ENCODE assay signal across 18 cellular contexts in the genomic region with DNA sequence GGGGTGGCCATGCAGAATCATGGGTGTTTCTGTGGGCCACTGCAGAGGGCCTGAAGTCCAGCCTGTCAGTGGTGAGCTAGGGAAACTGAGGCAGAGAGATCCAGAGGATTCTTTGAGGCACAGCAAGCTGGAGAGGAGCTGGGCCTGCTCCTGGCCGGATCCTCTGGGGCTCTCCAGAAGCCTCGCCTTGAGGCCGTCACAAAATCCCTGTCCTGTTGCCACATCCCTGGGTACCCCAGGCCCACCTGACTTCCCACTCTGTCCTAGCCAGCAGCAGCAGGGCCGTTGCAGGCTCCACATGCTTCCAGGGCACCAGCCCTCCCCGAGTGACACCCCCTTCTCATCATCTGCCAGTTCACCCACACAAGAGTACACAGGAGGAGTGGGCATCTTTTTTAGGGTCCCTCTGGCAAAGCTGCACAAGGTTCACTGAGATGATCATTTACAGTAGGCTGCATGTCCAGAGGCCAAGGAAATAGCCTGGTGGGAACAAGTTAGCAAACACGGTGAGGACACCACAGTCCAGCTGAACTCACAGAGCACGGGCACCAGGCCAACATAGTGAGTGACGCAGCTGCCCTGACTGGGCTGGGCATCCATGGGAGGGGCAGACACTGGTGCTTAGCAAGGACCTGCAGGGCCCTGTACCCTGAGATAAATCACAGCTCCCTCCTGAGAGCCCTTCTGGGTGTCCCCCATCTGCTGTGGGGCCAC. TPM values are rescaled to one million over a fixed set of nuclear protein-coding genes. Genes with fewer than 3 reads are reported as not detected.
DNase-seq lines count a peak whose midpoint lies in the region; ATAC-seq and TF ChIP-seq lines count a peak whose summit lies in the region.
"Had no signal": no experiment of that assay in that cellular context is flagged by ENCODE, and none has a peak within 500 bp of the region (broad histone marks: within the 10 kb centered on the region; RNA-seq: fewer than 3 reads in every experiment).

No MANE protein-coding gene starts in this region.

- intact Hi-C loops in Calu3 (cut with micrococcal nuclease; ENCODE audit: unreplicated experiment): no loop called here

- H3K4me1 Mint-ChIP-seq in Calu3 (ENCODE audit: low read depth, unreplicated experiment): no peaks in the 10 kb centered on the region
- H3K4me1 Mint-ChIP-seq in neural crest cell: peaks cover 12% of the 10 kb centered on the region

- BruUV-seq in Calu3 (replicated peaks; lab: Mats Ljungman, UMichigan): no TSS peak

- DNase-seq in Calu3 (peak; percentile 82), LNCaP clone FGC (ENCODE audit: low read depth) (peak; percentile 92), RPMI7951 (ENCODE audit: low read depth) (peak; percentile 6), neural crest cell (ENCODE audit: low read depth, low spot score) (no peak), NOMO-1 (lab: John Stamatoyannopoulos, UW; ENCODE audit: unreplicated experiment in 2 of 2) (no peak), NCI-H82 (lab: John Stamatoyannopoulos, UW) (no peak), AG08396 (ENCODE audit: low spot score) (no peak)
- DNase-seq: activated naive CD4-positive, alpha-beta T cell treated with anti-CD3 and anti-CD28 coated beads, Interleukin-2, amount 50 U/mL, for 16 hours; central memory CD4-positive, alpha-beta T cell; GOT3; Kasumi-1; NCI-H510A; retina; stimulated activated CD4-positive, alpha-beta T cell treated with anti-CD3 and anti-CD28 coated beads, Interleukin-4, amount 100 ng/mL, for 4 hours; stimulated activated naive CD4-positive, alpha-beta T cell; WERI-Rb-1 had no signal

- H3K4me3 ChIP-seq in LNCaP clone FGC (ENCODE audit: low read depth, low read length): no peak overlapping the region

- H3K9me3 Mint-ChIP-seq in Calu3 (ENCODE audit: low read depth, unreplicated experiment) (no peaks in the 10 kb centered on the region), neural crest cell (no peaks in the 10 kb centered on the region)

- CTCF ChIA-PET in Calu3 (lab: Charles Lee): no interaction called here

- no peak overlapping the region for H3K27ac Mint-ChIP-seq in Calu3 (ENCODE audit: unreplicated experiment)
- peak overlapping the region; percentile 85 for H3K27ac Mint-ChIP-seq in neural crest cell (ENCODE audit: unreplicated experiment)

- no peak for ATAC-seq in HG03521 (IDR thresholded peaks at IDR 0.05; ENCODE audit: unreplicated experiment)

- TF ChIP-seq CTCF in Calu3 (IDR thresholded peaks at IDR 0.05; ENCODE audit: unreplicated experiment) (no peak), LNCaP clone FGC (IDR thresholded peaks at IDR 0.05; ENCODE audit: control insufficient read depth, extremely low read depth, insufficient read depth) (no peak), neural crest cell (conservative IDR thresholded peaks at IDR 0.05) (no peak)

- no peak overlapping the region for H3K4me3 Mint-ChIP-seq in Calu3 (ENCODE audit: low read depth, unreplicated experiment)
- H3K4me3 Mint-ChIP-seq in neural crest cell: no peak overlapping the region

- H3K36me3 Mint-ChIP-seq in Calu3 (ENCODE audit: insufficient read depth, unreplicated experiment) (no peaks in the 10 kb centered on the region), neural crest cell (ENCODE audit: low read depth) (no peaks in the 10 kb centered on the region)

- H3K27me3 Mint-ChIP-seq in Calu3 (ENCODE audit: unreplicated experiment) (peaks cover 80% of the 10 kb centered on the region), neural crest cell (ENCODE audit: low read depth) (peaks cover 19% of the 10 kb centered on the region)

RNA-seq across cellular contexts. Expression of gene TSPEAR, which starts 25.1 kb away (rescaled TPM):
- total RNA-seq in Calu3 (2022): not detected in 2 replicates
- not detected in 2 replicates for total RNA-seq in RPMI7951 (2014; rRNA removed; shearing (Covaris generic))
- not detected in 2 replicates for total RNA-seq in neural crest cell
- total RNA-seq: myocyte had no signal

RNA-seq across cellular contexts. Expression of gene KRTAP10-12, which starts 39.5 kb away (rescaled TPM):
- total RNA-seq in Calu3 (2022) (not detected in 2 replicates), neural crest cell (not detected in 2 replicates)
- total RNA-seq in RPMI7951 (2014; rRNA removed; shearing (Covaris generic)): not detected in 2 replicates
- total RNA-seq: myocyte had no signal

RNA-seq across cellular contexts. Expression of gene KRTAP12-1, which starts 54.5 kb away (rescaled TPM):
- not detected in 2 replicates for total RNA-seq in Calu3 (2022)
- not detected in 2 replicates for total RNA-seq in RPMI7951 (2014; rRNA removed; shearing (Covaris generic))
- total RNA-seq in neural crest cell: not detected in 2 replicates
- total RNA-seq: myocyte had no signal

Comparison
In these comparisons a context has a peak if more than half of its experiments do, and no peak if none do; other contexts are left out.
1. DNase-seq: peak in Calu3 (single experiment), LNCaP clone FGC (single experiment) and RPMI7951 (single experiment); none in neural crest cell (single experiment), NOMO-1 (0 of 2), NCI-H82 (single experiment) and AG08396 (single experiment).